In the genomic region with DNA sequence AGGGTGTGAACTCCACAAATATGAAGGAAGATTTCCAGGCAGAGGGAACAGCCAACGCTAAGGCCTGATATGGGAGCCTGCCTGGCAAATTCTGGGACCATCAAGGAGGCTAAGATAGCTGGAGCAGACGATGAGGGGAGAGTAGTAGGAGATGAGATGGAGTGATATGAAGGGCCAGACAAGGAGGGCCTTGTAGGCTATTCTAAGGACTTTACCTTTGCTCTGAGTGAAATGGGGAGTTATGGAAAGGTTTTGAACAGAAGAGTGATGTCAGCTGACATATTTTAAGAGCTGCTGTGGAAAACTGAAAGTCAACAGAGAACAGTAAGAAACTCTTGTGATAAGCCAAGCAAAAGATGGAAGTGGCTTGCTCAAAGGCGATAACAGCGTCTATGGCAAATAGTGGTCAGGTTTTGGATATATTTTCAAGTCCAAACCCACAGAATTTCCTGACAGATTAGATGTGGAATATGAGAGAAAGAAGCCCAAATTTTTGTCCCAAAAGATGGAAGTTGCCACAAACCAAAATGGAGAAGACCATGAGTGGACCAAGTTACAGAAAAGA, we compare ENCODE assay signal across 22 cellular contexts. TPM values are rescaled to one million over a fixed set of nuclear protein-coding genes. Genes with fewer than 3 reads are reported as not detected.
DNase-seq lines count a peak whose midpoint lies in the region; ATAC-seq and TF ChIP-seq lines count a peak whose summit lies in the region.
"Had no signal": no experiment of that assay in that cellular context is flagged by ENCODE, and none has a peak within 500 bp of the region (broad histone marks: within the 10 kb centered on the region; RNA-seq: fewer than 3 reads in every experiment).

No MANE protein-coding gene starts in this region.

- H3K4me3 ChIP-seq in mesendoderm (ENCODE audit: low read length): no peak overlapping the region
- no peak overlapping the region for H3K4me3 ChIP-seq in aorta (ENCODE audit: low read length in 2 of 2)
- H3K4me3 ChIP-seq: colonic mucosa, HAP-1, tibial nerve had no signal

- no peak for ATAC-seq in aorta (ENCODE audit: low FRiP score)
- ATAC-seq in HG03378 (IDR thresholded peaks at IDR 0.05; ENCODE audit: unreplicated experiment): no peak

- intact Hi-C loops in aorta (cut with DNase I): loop anchor here in 1 of 2 donors (2.0 to 5.0 kb wide), 3 partner anchors 36 to 146 kb away; no protein-coding TSS in a partner anchor

- H3K36me3 ChIP-seq in mesendoderm (ENCODE audit: control insufficient read depth, insufficient read depth, low read length): no peaks in the 10 kb centered on the region
- H3K36me3 ChIP-seq in aorta (ENCODE audit: control insufficient read depth in 1 of 2, insufficient read depth in 2 of 2, low read length in 1 of 2): no peaks in the 10 kb centered on the region
- H3K36me3 ChIP-seq: colonic mucosa, HAP-1, neutrophil, tibial nerve had no signal

- no peak overlapping the region for H3K56ac ChIP-seq in mesendoderm (ENCODE audit: low read length)

- no peak for DNase-seq in activated naive CD8-positive, alpha-beta T cell treated with anti-CD3 and anti-CD28 coated beads for 36 hours
- no peak for DNase-seq in mesendoderm
- DNase-seq in aorta: no peak
- no peak for DNase-seq in SW 1271 (lab: John Stamatoyannopoulos, UW)
- DNase-seq in NCI-H526 treated with DMSO at 0.1 percent for 48 hours (lab: John Stamatoyannopoulos, UW): no peak
- DNase-seq: activated B cell treated with CpG ODN at 0.5 μM for 24 hours; activated CD8-positive, alpha-beta memory T cell treated with anti-CD3 and anti-CD28 coated beads for 24 hours; colonic mucosa; hippocampal formation; Kasumi-1; midbrain; NCI-H1092; NCI-H2081; NCI-H510A; Right ventricle myocardium superior; T-helper 1 cell had no signal

- no peak overlapping the region for H3K18ac ChIP-seq in mesendoderm (ENCODE audit: low read length)

- H3K4ac ChIP-seq in mesendoderm (ENCODE audit: low read depth, low read length): peak overlapping the region; percentile 20

- no peak overlapping the region for H2BK120ac ChIP-seq in mesendoderm (ENCODE audit: low read depth, low read length)

- H3K4me1 ChIP-seq in mesendoderm (ENCODE audit: control insufficient read depth, low read depth, low read length) (peaks cover 3% of the 10 kb centered on the region), aorta (ENCODE audit: control insufficient read depth in 1 of 2, insufficient read depth in 2 of 2, low read length in 2 of 2) (no peaks in the 10 kb centered on the region)

- H3K23ac ChIP-seq in mesendoderm (ENCODE audit: low read length): no peak overlapping the region

- WGBS in mesendoderm (ENCODE audit: extremely low coverage, insufficient coverage, low lambda C conversion rate): no CpG with 5 or more reads among the region's 4 CpGs
- 94 to 96% methylated on average over 4 of the region's 4 CpGs for WGBS in aorta, 2 donors

- H3K36me3 Mint-ChIP-seq in activated naive CD8-positive, alpha-beta T cell: peaks cover 3% of the 10 kb centered on the region
- H3K36me3 Mint-ChIP-seq in activated naive CD8-positive, alpha-beta T cell treated with anti-CD3 and anti-CD28 coated beads for 36 hours: peaks cover 5% of the 10 kb centered on the region

- H3K27ac Mint-ChIP-seq in activated naive CD8-positive, alpha-beta T cell: peak overlapping the region; percentile 79
- H3K27ac Mint-ChIP-seq in activated naive CD8-positive, alpha-beta T cell treated with anti-CD3 and anti-CD28 coated beads for 36 hours: no peak overlapping the region

- H3K4me2 ChIP-seq in mesendoderm (ENCODE audit: low read length): no peak overlapping the region

- no peaks in the 10 kb centered on the region for H3K27me3 Mint-ChIP-seq in activated naive CD8-positive, alpha-beta T cell
- peaks cover 8% of the 10 kb centered on the region for H3K27me3 Mint-ChIP-seq in activated naive CD8-positive, alpha-beta T cell treated with anti-CD3 and anti-CD28 coated beads for 36 hours
- H3K27me3 Mint-ChIP-seq: activated B cell treated with CpG ODN at 0.5 μM for 24 hours had no signal

- H3K79me1 ChIP-seq in mesendoderm (ENCODE audit: low read length): no peaks in the 10 kb centered on the region

- H2BK15ac ChIP-seq in mesendoderm (replicated peaks; ENCODE audit: low read depth): no peak overlapping the region

- H3K27me3 ChIP-seq in mesendoderm (ENCODE audit: insufficient read depth, low read length, poor library complexity) (no peaks in the 10 kb centered on the region), aorta (ENCODE audit: control insufficient read depth in 1 of 2, insufficient read depth in 2 of 2, low read length in 1 of 2) (no peaks in the 10 kb centered on the region)
- H3K27me3 ChIP-seq: colonic mucosa, neutrophil, tibial nerve had no signal

- H3K27ac ChIP-seq in VCaP (peak overlapping the region; percentile 97), mesendoderm (ENCODE audit: low read depth, low read length) (no peak overlapping the region), aorta (ENCODE audit: low read depth in 1 of 2, low read length in 2 of 2) (peak overlapping the region; percentile 42 to 46)
- H3K27ac ChIP-seq: neutrophil had no signal

- H3K79me2 ChIP-seq in mesendoderm (ENCODE audit: control insufficient read depth, insufficient read depth, low read length): peaks cover 17% of the 10 kb centered on the region

- H2BK5ac ChIP-seq in mesendoderm (ENCODE audit: low read length): no peak overlapping the region

- H4K5ac ChIP-seq in mesendoderm (ENCODE audit: low read length): no peak overlapping the region

- no peak overlapping the region for H3K9ac ChIP-seq in mesendoderm (ENCODE audit: low read length)

- no peaks in the 10 kb centered on the region for H3K9me3 Mint-ChIP-seq in activated naive CD8-positive, alpha-beta T cell (ENCODE audit: low read depth)
- peaks cover 2% of the 10 kb centered on the region for H3K9me3 Mint-ChIP-seq in activated naive CD8-positive, alpha-beta T cell treated with anti-CD3 and anti-CD28 coated beads for 36 hours
- H3K9me3 Mint-ChIP-seq: activated B cell treated with CpG ODN at 0.5 μM for 24 hours had no signal

- peaks cover 31% of the 10 kb centered on the region for H3K4me1 Mint-ChIP-seq in activated naive CD8-positive, alpha-beta T cell (ENCODE audit: low read depth)
- H3K4me1 Mint-ChIP-seq in activated naive CD8-positive, alpha-beta T cell treated with anti-CD3 and anti-CD28 coated beads for 36 hours: peaks cover 28% of the 10 kb centered on the region

- no peak overlapping the region for H3K4me3 Mint-ChIP-seq in activated naive CD8-positive, alpha-beta T cell
- H3K4me3 Mint-ChIP-seq in activated naive CD8-positive, alpha-beta T cell treated with anti-CD3 and anti-CD28 coated beads for 36 hours: no peak overlapping the region

- TF ChIP-seq CTCF in VCaP (conservative IDR thresholded peaks at IDR 0.05): no peak

- H4K8ac ChIP-seq in mesendoderm (ENCODE audit: low read depth, low read length): no peak overlapping the region

- no peak overlapping the region for H2AK5ac ChIP-seq in mesendoderm (ENCODE audit: low read length)

- no peaks in the 10 kb centered on the region for H3K9me3 ChIP-seq in aorta (ENCODE audit: control insufficient read depth, low read length)
- H3K9me3 ChIP-seq: colonic mucosa, HAP-1, neutrophil, tibial nerve had no signal

RNA-seq across cellular contexts. Expression of gene TP53BP2, which starts 2.1 kb away (rescaled TPM):
- total RNA-seq in activated naive CD8-positive, alpha-beta T cell treated with anti-CD3 and anti-CD28 coated beads for 36 hours: 10 to 100 TPM; 34.7 to 35.2 TPM
- 30.2 TPM for polyA plus RNA-seq in mesendoderm (2013, experiment 1 of 2)
- polyA plus RNA-seq in mesendoderm (2013, experiment 2 of 2): 28.5 TPM
- 10 to 100 TPM; 60.6 to 83.9 TPM for total RNA-seq in aorta
- 10 to 100 TPM; 10.3 to 22.3 TPM for polyA plus RNA-seq in aorta
